Comparison of ENCODE assay signal across 8 cellular contexts in genomic region chr16:28845173-28846079, GRCh38. TPM values are rescaled to one million over a fixed set of nuclear protein-coding genes. Genes with fewer than 3 reads are reported as not detected.
DNase-seq lines count a peak whose midpoint lies in the region; ATAC-seq and TF ChIP-seq lines count a peak whose summit lies in the region.

No MANE protein-coding gene starts in this region.

- intact Hi-C loops in ascending aorta (cut with DNase I): loop anchor here (1.0 to 10.0 kb wide), 6 partner anchors 18 to 291 kb away; partner anchors contain the start of genes NFATC2IP, RABEP2, SGF29 and SH2B1

- H3K36me3 ChIP-seq in BLaER1 (peaks cover 49% of the 10 kb centered on the region), ascending aorta (peaks cover 30 to 34% of the 10 kb centered on the region in 2 donors)

- peak overlapping the region; percentile 86 to 97 (median 94) for H3K27ac Mint-ChIP-seq in immature natural killer cell

- H3K27me3 ChIP-seq in BLaER1 (no peaks in the 10 kb centered on the region), ascending aorta (no peaks in the 10 kb centered on the region)

- H3K27me3 Mint-ChIP-seq in immature natural killer cell (ENCODE audit: low read depth in 3 of 3): peaks cover 1 to 8% (median 2%) of the 10 kb centered on the region in 3 donors

- peak overlapping the region; percentile 89 to 97 (median 94) for H3K4me3 Mint-ChIP-seq in immature natural killer cell

- peaks cover 29% of the 10 kb centered on the region for H3K4me1 ChIP-seq in BLaER1
- H3K4me1 ChIP-seq in ascending aorta: peaks cover 13 to 19% of the 10 kb centered on the region in 2 donors

- H4K20me1 ChIP-seq in BLaER1: peaks cover 45% of the 10 kb centered on the region

- peak; percentile 1 for ATAC-seq in GM19395 (IDR thresholded peaks at IDR 0.05; ENCODE audit: unreplicated experiment)
- no peak for ATAC-seq in GM19324 (IDR thresholded peaks at IDR 0.05; ENCODE audit: low FRiP score, unreplicated experiment)

- peaks cover 0 to 6% (median 4%) of the 10 kb centered on the region in 3 donors for H3K36me3 Mint-ChIP-seq in immature natural killer cell

- peak; percentile 35 for DNase-seq in NCI-H2227 treated with DMSO at 0.1 percent for 48 hours (lab: John Stamatoyannopoulos, UW)
- DNase-seq in ascending aorta (ENCODE audit: low spot score in 2 of 2): no peak
- no peak for DNase-seq in immature natural killer cell
- DNase-seq in stimulated activated CD4-positive, alpha-beta T cell treated with anti-CD3 and anti-CD28 coated beads, Interleukin-2, amount 100 ng/mL, for 4 hours (ENCODE audit: low read depth): peak; percentile 29
- no peak for DNase-seq in NCI-H1694 treated with DMSO at 0.1 percent for 48 hours (lab: John Stamatoyannopoulos, UW)

- H3K4me2 ChIP-seq in BLaER1: peak overlapping the region; percentile 85

- TF ChIP-seq CTCF in ascending aorta (IDR thresholded peaks at IDR 0.05): no peak

- H3K9me3 ChIP-seq in BLaER1 (no peaks in the 10 kb centered on the region), ascending aorta (no peaks in the 10 kb centered on the region)

- peak overlapping the region; percentile 93 for H3K9ac ChIP-seq in BLaER1

- peak overlapping the region; percentile 92 for H3K27ac ChIP-seq in BLaER1
- H3K27ac ChIP-seq in ascending aorta: peak overlapping the region; percentile 89 to 90

- peaks cover 32 to 33% of the 10 kb centered on the region in 2 donors for H3K4me1 Mint-ChIP-seq in immature natural killer cell

- H3K4me3 ChIP-seq in BLaER1 (peak overlapping the region; percentile 91), ascending aorta (peak overlapping the region; percentile 75 to 99)

- no peaks in the 10 kb centered on the region for H3K9me3 Mint-ChIP-seq in immature natural killer cell

RNA-seq across cellular contexts. Expression of gene TUFM, which starts 0.7 kb away (rescaled TPM):
- 92.5 TPM for total RNA-seq in ascending aorta
- 100 to 1,000 TPM; 149 to 206 (median 153) TPM for polyA plus RNA-seq in immature natural killer cell

RNA-seq across cellular contexts. Expression of gene SH2B1, which starts 18.2 kb away (rescaled TPM):
- total RNA-seq in ascending aorta: 69.6 TPM
- polyA plus RNA-seq in immature natural killer cell: 1 to 10 TPM; 1.4 to 3.0 (median 1.6) TPM

RNA-seq across cellular contexts. Expression of gene ATXN2L, which starts 22.6 kb away (rescaled TPM):
- 169 TPM for total RNA-seq in ascending aorta
- polyA plus RNA-seq in immature natural killer cell: 10 to 100 TPM in 1 of 3 donors, 1 to 10 TPM in 2; 3.0 to 28.5 (median 9.7) TPM

RNA-seq across cellular contexts. Expression of gene ATP2A1, which starts 32.9 kb away (rescaled TPM):
- not detected for total RNA-seq in ascending aorta
- under 1 TPM in 1 of 3 donors, not detected in 2; 0.31 TPM for polyA plus RNA-seq in immature natural killer cell

Comparison
In these comparisons a context has a peak if more than half of its experiments do, and no peak if none do; other contexts are left out.
1. DNase-seq: peak in NCI-H2227 treated with DMSO at 0.1 percent for 48 hours (single experiment) and stimulated activated CD4-positive, alpha-beta T cell treated with anti-CD3 and anti-CD28 coated beads, Interleukin-2, amount 100 ng/mL, for 4 hours (single experiment); none in ascending aorta (0 of 2), immature natural killer cell (0 of 3) and NCI-H1694 treated with DMSO at 0.1 percent for 48 hours (single experiment).